21 cellular contexts compared by ENCODE assay signal in the genomic region with DNA sequence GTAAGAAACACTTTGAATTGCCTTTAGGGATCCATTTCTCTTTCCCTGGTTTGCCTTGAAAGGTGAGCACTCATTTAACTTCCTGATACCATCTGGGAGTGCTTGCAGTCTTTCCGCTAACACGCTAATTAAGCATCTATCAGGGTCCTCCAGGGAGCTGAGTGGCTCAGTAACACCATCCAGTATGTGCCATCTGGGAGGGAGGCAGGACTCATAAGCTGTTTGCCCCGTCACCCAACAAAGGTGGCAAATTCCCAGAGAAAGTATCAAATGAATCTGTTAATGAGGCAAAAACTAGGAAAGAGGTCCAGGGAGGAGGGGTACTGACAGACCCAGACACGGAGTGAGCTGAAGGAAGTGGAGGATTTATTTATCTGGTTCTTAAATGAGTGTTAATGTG.
DNase-seq lines count a peak whose midpoint lies in the region; ATAC-seq lines count a peak whose summit lies in the region.
"Had no signal": no experiment of that assay in that cellular context is flagged by ENCODE, and none has a peak within 500 bp of the region (broad histone marks: within the 10 kb centered on the region; RNA-seq: fewer than 3 reads in every experiment).

No MANE protein-coding gene starts in this region.

- no peaks in the 10 kb centered on the region for H3K36me3 ChIP-seq in effector memory CD4-positive, alpha-beta T cell (ENCODE audit: control insufficient read depth, insufficient read depth, low read length)
- H3K36me3 ChIP-seq: gastroesophageal sphincter, left ventricle myocardium inferior, vagina had no signal

- H3K4me1 ChIP-seq in effector memory CD4-positive, alpha-beta T cell (ENCODE audit: control insufficient read depth, insufficient read depth, low read length, poor library complexity, severe bottlenecking): no peaks in the 10 kb centered on the region
- H3K4me1 ChIP-seq: left ventricle myocardium inferior had no signal

- H3K27me3 ChIP-seq in effector memory CD4-positive, alpha-beta T cell (replicated peaks; ENCODE audit: control insufficient read depth, insufficient read depth, low read length, poor library complexity, severe bottlenecking): no peaks in the 10 kb centered on the region
- H3K27me3 ChIP-seq: gastroesophageal sphincter, vagina had no signal

- peak; percentile 89 for DNase-seq in DMS 273 treated with DMSO at 0.1 percent for 48 hours (lab: John Stamatoyannopoulos, UW)
- peak; percentile 82 for DNase-seq in NCI-H128 (lab: John Stamatoyannopoulos, UW; ENCODE audit: unreplicated experiment)
- DNase-seq in NCI-H345 (lab: John Stamatoyannopoulos, UW): peak; percentile 69
- DNase-seq in left kidney (ENCODE audit: low read depth, low spot score): peak; percentile 47
- DNase-seq in stimulated activated CD4-positive, alpha-beta T cell treated with anti-CD3 and anti-CD28 coated beads, Interleukin-15, amount 100 ng/mL, for 24 hours: no peak
- DNase-seq in NCI-H1048 (lab: John Stamatoyannopoulos, UW): no peak
- DNase-seq in effector memory CD4-positive, alpha-beta T cell: no peak
- DNase-seq: activated CD4-positive, alpha-beta memory T cell treated with anti-CD3 and anti-CD28 coated beads, Interleukin-2, amount 10 ng/mL, durations not matched to agents 7 days and 5 days; activated naive CD4-positive, alpha-beta T cell treated with anti-CD3 and anti-CD28 coated beads, Interleukin-2, amount 50 U/mL, for 16 hours; activated T-cell treated with anti-CD3 and anti-CD28 coated beads, Interleukin-2, amount 50 U/mL, for 4 hours; erythroblast; GF-D8; KG1; left ventricle myocardium inferior; SHP77 treated with DMSO at 0.1 percent for 48 hours; stimulated activated CD4-positive, alpha-beta T cell treated with anti-CD3 and anti-CD28 coated beads, Interleukin-2, amount 100 ng/mL, for 24 hours had no signal

- no peak overlapping the region for H3K4me3 ChIP-seq in effector memory CD4-positive, alpha-beta T cell (ENCODE audit: insufficient read depth, low read depth, low read length, poor library complexity, severe bottlenecking)
- H3K4me3 ChIP-seq: gastroesophageal sphincter, left ventricle myocardium inferior, vagina had no signal

- H3K9me3 ChIP-seq in effector memory CD4-positive, alpha-beta T cell (ENCODE audit: control insufficient read depth, low read length): no peaks in the 10 kb centered on the region
- H3K9me3 ChIP-seq: gastroesophageal sphincter, left ventricle myocardium inferior, vagina had no signal

- H3K27ac ChIP-seq in effector memory CD4-positive, alpha-beta T cell (ENCODE audit: insufficient read depth, low read length, poor library complexity, severe bottlenecking): no peak overlapping the region
- H3K27ac ChIP-seq: gastroesophageal sphincter, left ventricle myocardium inferior, vagina, VCaP had no signal

- no peak for ATAC-seq in GM19455 (IDR thresholded peaks at IDR 0.05; ENCODE audit: unreplicated experiment)
- ATAC-seq: activated T-cell treated with anti-CD3 and anti-CD28 coated beads, Interleukin-2, amount 50 U/mL, for 4 hours; gastroesophageal sphincter; sciatic nerve had no signal

Comparison
In these comparisons a context has a peak if more than half of its experiments do, and no peak if none do; other contexts are left out.
1. DNase-seq: peak in DMS 273 treated with DMSO at 0.1 percent for 48 hours (single experiment), NCI-H128 (single experiment), NCI-H345 (single experiment) and left kidney (single experiment); none in stimulated activated CD4-positive, alpha-beta T cell treated with anti-CD3 and anti-CD28 coated beads, Interleukin-15, amount 100 ng/mL, for 24 hours (single experiment), NCI-H1048 (single experiment) and effector memory CD4-positive, alpha-beta T cell (0 of 3).